Comparison of ENCODE assay signal across 14 cellular contexts in the genomic region with DNA sequence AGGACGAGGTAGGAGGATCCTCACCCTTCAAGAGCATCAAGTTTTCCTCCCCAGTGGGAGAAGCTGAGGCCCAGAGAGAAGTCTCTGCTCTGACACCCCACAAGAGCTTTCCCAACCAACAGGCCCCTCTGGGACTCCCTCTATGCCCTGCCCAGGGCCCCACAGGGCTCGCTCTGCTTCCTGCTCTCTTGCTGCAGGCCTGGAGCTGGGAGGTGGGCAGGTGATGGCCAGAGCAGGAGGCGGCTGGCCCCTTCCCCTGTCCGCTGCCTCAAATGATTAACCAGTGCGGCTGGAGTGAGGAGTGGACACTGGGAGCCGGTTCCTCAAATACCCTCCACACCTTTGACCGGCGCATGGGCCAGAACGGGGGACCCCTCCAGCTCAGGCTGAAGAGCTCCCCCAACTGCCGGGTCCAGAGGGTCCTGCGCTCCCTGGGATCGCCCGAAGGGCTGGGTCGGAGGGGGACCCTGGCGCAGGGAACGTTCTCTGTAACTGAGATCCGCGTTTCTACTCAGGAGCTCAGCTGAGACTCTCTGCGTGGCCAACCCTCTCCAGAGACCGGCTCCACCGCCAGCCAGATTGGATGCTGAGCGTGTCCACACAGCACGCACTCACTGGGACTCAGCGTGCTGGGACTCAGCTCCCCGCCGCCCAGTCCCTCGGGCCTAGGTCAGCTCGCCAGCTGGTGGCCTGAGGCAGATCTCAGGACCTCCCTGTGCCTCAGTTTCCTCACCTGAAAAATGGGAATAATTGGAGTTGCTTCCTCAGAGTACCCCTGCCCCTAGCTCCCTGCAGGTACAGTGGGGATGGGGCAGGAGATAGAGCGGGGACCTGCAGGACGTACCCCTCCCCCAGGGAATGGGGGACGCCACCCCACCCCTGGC. TPM values are rescaled to one million over a fixed set of nuclear protein-coding genes. Genes with fewer than 3 reads are reported as not detected.
A peak's percentile ranks its signal among the peaks of the same experiment; 100 is the strongest.
DNase-seq lines count a peak whose midpoint lies in the region; FAIRE-seq and TF ChIP-seq lines count a peak whose summit lies in the region.
"Had no signal": no experiment of that assay in that cellular context is flagged by ENCODE, and none has a peak within 500 bp of the region (broad histone marks: within the 10 kb centered on the region; RNA-seq: fewer than 3 reads in every experiment).

No MANE protein-coding gene starts in this region.

- H3K4me1 ChIP-seq in A673 (ENCODE audit: insufficient read depth, low read length, poor library complexity, severe bottlenecking): peaks cover 10% of the 10 kb centered on the region

- no peak for TF ChIP-seq CTCF in A673 (conservative IDR thresholded peaks at IDR 0.05; ENCODE audit: low read depth, low read length)
- TF ChIP-seq CTCF in GM13977 (IDR thresholded peaks at IDR 0.05; ENCODE audit: extremely low read depth, insufficient read depth, missing control alignments): no peak
- TF ChIP-seq CTCF in RWPE1 (conservative IDR thresholded peaks at IDR 0.05; ENCODE audit: low read depth): no peak
- no peak for TF ChIP-seq CTCF in D721Med (IDR thresholded peaks at IDR 0.05; ENCODE audit: insufficient read depth, missing control alignments)

- peak; percentile 60 for DNase-seq in A673 (ENCODE audit: low spot score)
- DNase-seq in GM13977 (ENCODE audit: low spot score): peak; percentile 56
- DNase-seq in RWPE1 (ENCODE audit: low spot score): peak; percentile 48
- peak; percentile 80 for DNase-seq in hepatic stellate cell (ENCODE audit: low spot score)
- DNase-seq in D721Med (ENCODE audit: insufficient read length, low spot score): no peak
- no peak for DNase-seq in stimulated activated CD4-positive, alpha-beta T cell treated with anti-CD3 and anti-CD28 coated beads, Interleukin-2, amount 100 ng/mL, for 48 hours
- DNase-seq in NK-92 (lab: John Stamatoyannopoulos, UW; ENCODE audit: unreplicated experiment): no peak
- DNase-seq in cardiac septum (ENCODE audit: low spot score): no peak
- DNase-seq: activated CD4-positive, CD25-positive, alpha-beta regulatory T cell; COR-L47; testis had no signal

- intact Hi-C loops in A673 (cut with micrococcal nuclease; ENCODE audit: unreplicated experiment) (no loop called here), cardiac septum (cut with DNase I) (no loop called here)

- no peak for FAIRE-seq in D721Med (lab: Jason Lieb, UNC)

- POLR2A ChIA-PET in A673 (lab: Charles Lee; ENCODE audit: low non-redundant PET) (no interaction called here), RWPE1 (lab: Yijun Ruan, JAX; ENCODE audit: low non-redundant PET) (no interaction called here)

- H3K36me3 ChIP-seq in A673 (ENCODE audit: insufficient read depth, low read length, poor library complexity, severe bottlenecking): no peaks in the 10 kb centered on the region
- H3K36me3 ChIP-seq: adrenal gland, gastroesophageal sphincter had no signal

- H3K4me3 ChIP-seq in A673 (ENCODE audit: low read depth, low read length, poor library complexity, severe bottlenecking): no peak overlapping the region
- H3K4me3 ChIP-seq: adrenal gland, gastroesophageal sphincter, testis had no signal

- no TSS peak for BruUV-seq in A673 (replicated peaks; lab: Mats Ljungman, UMichigan)

- CTCF ChIA-PET in A673 (lab: Charles Lee) (no interaction called here), RWPE1 (lab: Yijun Ruan, JAX) (interaction anchor here (0.6 to 1.9 kb wide), 5 partner anchors 35 to 275 kb away, joined by 3 to 8 read pairs (median 4); no protein-coding TSS in a partner anchor)

- H3K9me3 ChIP-seq in A673 (ENCODE audit: low read depth, low read length, poor library complexity, severe bottlenecking): no peaks in the 10 kb centered on the region
- H3K9me3 ChIP-seq: adrenal gland, gastroesophageal sphincter, testis had no signal

- in situ Hi-C loops in GM13977 (cut with MboI; ENCODE audit: low pct_unique_long_range_greater_than_20kb, low sequenced_read_pairs, unreplicated experiment): no loop called here

- peaks cover 69% of the 10 kb centered on the region for H3K27me3 ChIP-seq in A673 (replicated peaks; ENCODE audit: insufficient read depth, low read depth, low read length, poor library complexity)
- H3K27me3 ChIP-seq: testis had no signal

- no peak overlapping the region for H3K27ac ChIP-seq in A673 (ENCODE audit: low read depth, low read length, poor library complexity, severe bottlenecking)
- H3K27ac ChIP-seq in RWPE1: peak overlapping the region; percentile 86
- H3K27ac ChIP-seq: adrenal gland, gastroesophageal sphincter, KMS-11, testis had no signal

RNA-seq across cellular contexts. Expression of a gene that starts 6.7 kb away (rescaled TPM):
- total RNA-seq in A673 (2021) (not detected in 2 replicates), cardiac septum (not detected)
- total RNA-seq: adrenal gland had no signal

Comparison
In these comparisons a context has a peak if more than half of its experiments do, and no peak if none do; other contexts are left out.
1. DNase-seq: peak in A673 (single experiment), GM13977 (single experiment), RWPE1 (single experiment) and hepatic stellate cell (single experiment); none in D721Med (single experiment), stimulated activated CD4-positive, alpha-beta T cell treated with anti-CD3 and anti-CD28 coated beads, Interleukin-2, amount 100 ng/mL, for 48 hours (0 of 2), NK-92 (single experiment) and cardiac septum (single experiment).